39 cellular contexts compared by ENCODE assay signal in the genomic region with DNA sequence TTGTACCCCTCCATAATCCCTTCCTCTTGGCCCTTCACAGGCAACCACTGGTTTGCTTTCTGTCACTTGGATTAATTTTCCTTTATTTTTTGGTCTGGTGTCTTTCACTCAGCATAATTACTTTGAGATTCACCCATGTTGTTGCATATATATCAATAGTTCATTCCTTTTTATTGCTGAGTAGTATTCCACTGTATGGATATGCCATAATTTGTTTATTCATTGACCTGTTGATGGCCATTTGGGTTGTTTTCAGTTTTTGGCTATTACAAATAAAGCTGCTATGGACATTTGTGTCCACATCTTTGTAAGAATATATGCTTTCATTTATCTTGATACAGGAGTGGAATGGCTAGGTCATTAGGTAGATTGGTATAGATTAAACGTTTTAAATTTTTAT. TPM values are rescaled to one million over a fixed set of nuclear protein-coding genes. Genes with fewer than 3 reads are reported as not detected.
"Had no signal": no experiment of that assay in that cellular context is flagged by ENCODE, and none has a peak within 500 bp of the region (broad histone marks: within the 10 kb centered on the region; RNA-seq: fewer than 3 reads in every experiment).

No MANE protein-coding gene starts in this region.

- H3K9me3 Mint-ChIP-seq: activated naive CD4-positive, alpha-beta T cell treated with anti-CD3 and anti-CD28 coated beads for 36 hours; activated naive CD4-positive, alpha-beta T cell treated with anti-CD3 and anti-CD28 coated beads, Interleukin-2, amount 10 ng/mL, durations not matched to agents 7 days and 5 days; activated naive CD4-positive, alpha-beta T cell treated with anti-CD3 and anti-CD28 coated beads, Interleukin-2, amount 50 U/mL, for 24 hours; activated naive CD4-positive, alpha-beta T cell treated with anti-CD3 and anti-CD28 coated beads, Interleukin-2, amount 50 U/mL, for 72 hours; activated naive CD8-positive, alpha-beta T cell treated with anti-CD3 and anti-CD28 coated beads for 36 hours; activated naive CD8-positive, alpha-beta T cell treated with anti-CD3 and anti-CD28 coated beads, Interleukin-2, amount 10 ng/mL, durations not matched to agents 7 days and 5 days; activated naive CD8-positive, alpha-beta T cell treated with anti-CD3 and anti-CD28 coated beads, Interleukin-2, amount 50 U/mL, for 24 hours; activated T-cell treated with anti-CD3 and anti-CD28 coated beads, Interleukin-2, amount 50 U/mL, for 4 hours; activated T-cell treated with anti-CD3 and anti-CD28 coated beads, Interleukin-2, amount 50 U/mL, for 72 hours; activated T-helper 1 cell treated with anti-CD3 and anti-CD28 coated beads, Interleukin-12 subunit alpha, Interleukin-12 subunit beta, Interleukin-2, Interleukin-4 antibody, amounts not matched to agents 30 ng/mL and 10 ng/mL and 1 ng/mL, durations not matched to agents 14 hours and 24 hours and 36 hours; activated T-helper 17 cell treated with anti-CD3 and anti-CD28 coated beads, Interleukin-2, amount 50 U/mL, for 72 hours; activated T-helper 2 cell treated with anti-CD3 and anti-CD28 coated beads, Interferon-gamma antibody, Interleukin-2, Interleukin-4, amounts not matched to agents 10 μg/mL and 5 μg/mL and 100 μg/mL, durations not matched to agents 14 hours and 24 hours and 36 hours; central memory CD8-positive, alpha-beta T cell had no signal

- DNase-seq: activated effector memory CD4-positive, alpha-beta T cell treated with anti-CD3 and anti-CD28 coated beads, Interleukin-2, amount 50 U/mL, for 16 hours; activated effector memory CD4-positive, alpha-beta T cell treated with Interleukin-2 at 50 U/mL for 16 hours; activated gamma-delta T cell; activated gamma-delta T cell treated with Interleukin-2 at 50 U/mL for 16 hours; activated naive CD4-positive, alpha-beta T cell; activated naive CD4-positive, alpha-beta T cell treated with anti-CD3 and anti-CD28 coated beads for 36 hours; activated naive CD4-positive, alpha-beta T cell treated with anti-CD3 and anti-CD28 coated beads, Interleukin-2, amount 10 ng/mL, durations not matched to agents 7 days and 5 days; activated naive CD4-positive, alpha-beta T cell treated with anti-CD3 and anti-CD28 coated beads, Interleukin-2, amount 50 U/mL, for 16 hours; activated naive CD4-positive, alpha-beta T cell treated with Interleukin-2 at 50 U/mL for 16 hours; activated naive CD8-positive, alpha-beta T cell treated with anti-CD3 and anti-CD28 coated beads for 36 hours; activated naive CD8-positive, alpha-beta T cell treated with anti-CD3 and anti-CD28 coated beads, Interleukin-2, amount 10 ng/mL, durations not matched to agents 7 days and 5 days; activated naive CD8-positive, alpha-beta T cell treated with anti-CD3 and anti-CD28 coated beads, Interleukin-2, amount 50 U/mL, for 24 hours; activated T-cell treated with anti-CD3 and anti-CD28 coated beads, Interleukin-2, amount 50 U/mL, for 4 hours; activated T-cell treated with anti-CD3 and anti-CD28 coated beads, Interleukin-2, amount 50 U/mL, for 48 hours; activated T-cell treated with anti-CD3 and anti-CD28 coated beads, Interleukin-2, amount 50 U/mL, for 72 hours; adrenal gland; amniotic stem cell; amygdala; anterior cingulate cortex; aorta; body of pancreas; brain microvascular endothelial cell; caudate nucleus; central memory CD4-positive, alpha-beta T cell; cerebellar nuclear complex had no signal

- H3K4me1 Mint-ChIP-seq: activated naive CD4-positive, alpha-beta T cell treated with anti-CD3 and anti-CD28 coated beads, Interleukin-2, amount 50 U/mL, for 24 hours; activated naive CD8-positive, alpha-beta T cell treated with anti-CD3 and anti-CD28 coated beads, Interleukin-2, amount 50 U/mL, for 24 hours; activated T-helper 17 cell treated with anti-CD3 and anti-CD28 coated beads, Interleukin-2, amount 50 U/mL, for 72 hours had no signal

- H3K36me3 ChIP-seq: adrenal gland, brain microvascular endothelial cell, breast epithelium had no signal

- H3K4me3 Mint-ChIP-seq: activated naive CD4-positive, alpha-beta T cell treated with anti-CD3 and anti-CD28 coated beads for 36 hours; activated naive CD4-positive, alpha-beta T cell treated with anti-CD3 and anti-CD28 coated beads, Interleukin-2, amount 10 ng/mL, durations not matched to agents 7 days and 5 days; activated naive CD4-positive, alpha-beta T cell treated with anti-CD3 and anti-CD28 coated beads, Interleukin-2, amount 50 U/mL, for 24 hours; activated naive CD8-positive, alpha-beta T cell; activated naive CD8-positive, alpha-beta T cell treated with anti-CD3 and anti-CD28 coated beads for 36 hours; activated naive CD8-positive, alpha-beta T cell treated with anti-CD3 and anti-CD28 coated beads, Interleukin-2, amount 10 ng/mL, durations not matched to agents 7 days and 5 days; activated naive CD8-positive, alpha-beta T cell treated with anti-CD3 and anti-CD28 coated beads, Interleukin-2, amount 50 U/mL, for 24 hours; activated T-cell treated with anti-CD3 and anti-CD28 coated beads, Interleukin-2, amount 50 U/mL, for 4 hours; activated T-cell treated with anti-CD3 and anti-CD28 coated beads, Interleukin-2, amount 50 U/mL, for 72 hours; activated T-helper 1 cell treated with anti-CD3 and anti-CD28 coated beads, Interleukin-12 subunit alpha, Interleukin-12 subunit beta, Interleukin-2, Interleukin-4 antibody, amounts not matched to agents 30 ng/mL and 10 ng/mL and 1 ng/mL, durations not matched to agents 14 hours and 24 hours and 36 hours; activated T-helper 17 cell treated with anti-CD3 and anti-CD28 coated beads, Interleukin-2, amount 50 U/mL, for 72 hours; brain; central memory CD8-positive, alpha-beta T cell had no signal

- ATAC-seq: activated naive CD4-positive, alpha-beta T cell treated with anti-CD3 and anti-CD28 coated beads, Interleukin-2, amount 50 U/mL, for 72 hours; activated naive CD8-positive, alpha-beta T cell treated with anti-CD3 and anti-CD28 coated beads, Interleukin-2, amount 50 U/mL, for 24 hours; activated T-cell treated with anti-CD3 and anti-CD28 coated beads, Interleukin-2, amount 50 U/mL, for 4 hours; activated T-cell treated with anti-CD3 and anti-CD28 coated beads, Interleukin-2, amount 50 U/mL, for 72 hours; activated T-helper 17 cell treated with anti-CD3 and anti-CD28 coated beads, Interleukin-2, amount 50 U/mL, for 72 hours had no signal

- H3K4me1 ChIP-seq: ascending aorta, breast epithelium had no signal

- H3K27ac ChIP-seq: adrenal gland, ascending aorta, brain microvascular endothelial cell, breast epithelium, cardiac muscle cell had no signal

- H3K27me3 Mint-ChIP-seq: activated naive CD4-positive, alpha-beta T cell treated with anti-CD3 and anti-CD28 coated beads, Interleukin-2, amount 10 ng/mL, durations not matched to agents 7 days and 5 days; activated naive CD4-positive, alpha-beta T cell treated with anti-CD3 and anti-CD28 coated beads, Interleukin-2, amount 50 U/mL, for 24 hours; activated naive CD8-positive, alpha-beta T cell; activated naive CD8-positive, alpha-beta T cell treated with anti-CD3 and anti-CD28 coated beads for 36 hours; activated naive CD8-positive, alpha-beta T cell treated with anti-CD3 and anti-CD28 coated beads, Interleukin-2, amount 10 ng/mL, durations not matched to agents 7 days and 5 days; activated naive CD8-positive, alpha-beta T cell treated with anti-CD3 and anti-CD28 coated beads, Interleukin-2, amount 50 U/mL, for 24 hours; activated T-helper 17 cell treated with anti-CD3 and anti-CD28 coated beads, Interleukin-2, amount 50 U/mL, for 72 hours; central memory CD8-positive, alpha-beta T cell had no signal

- H3K4me3 ChIP-seq: adrenal gland, ascending aorta, body of pancreas, breast epithelium, cardiac muscle cell had no signal

- H3K9me3 ChIP-seq: adrenal gland, ascending aorta, body of pancreas, breast epithelium had no signal

- H3K27ac Mint-ChIP-seq: activated naive CD4-positive, alpha-beta T cell treated with anti-CD3 and anti-CD28 coated beads for 36 hours; activated naive CD4-positive, alpha-beta T cell treated with anti-CD3 and anti-CD28 coated beads, Interleukin-2, amount 10 ng/mL, durations not matched to agents 7 days and 5 days; activated naive CD4-positive, alpha-beta T cell treated with anti-CD3 and anti-CD28 coated beads, Interleukin-2, amount 50 U/mL, for 24 hours; activated naive CD4-positive, alpha-beta T cell treated with anti-CD3 and anti-CD28 coated beads, Interleukin-2, amount 50 U/mL, for 72 hours; activated naive CD8-positive, alpha-beta T cell; activated naive CD8-positive, alpha-beta T cell treated with anti-CD3 and anti-CD28 coated beads for 36 hours; activated naive CD8-positive, alpha-beta T cell treated with anti-CD3 and anti-CD28 coated beads, Interleukin-2, amount 10 ng/mL, durations not matched to agents 7 days and 5 days; activated naive CD8-positive, alpha-beta T cell treated with anti-CD3 and anti-CD28 coated beads, Interleukin-2, amount 50 U/mL, for 24 hours; activated T-cell treated with anti-CD3 and anti-CD28 coated beads, Interleukin-2, amount 50 U/mL, for 72 hours; activated T-helper 1 cell treated with anti-CD3 and anti-CD28 coated beads, Interleukin-12 subunit alpha, Interleukin-12 subunit beta, Interleukin-2, Interleukin-4 antibody, amounts not matched to agents 30 ng/mL and 10 ng/mL and 1 ng/mL, durations not matched to agents 14 hours and 24 hours and 36 hours; activated T-helper 17 cell treated with anti-CD3 and anti-CD28 coated beads, Interleukin-2, amount 50 U/mL, for 72 hours; activated T-helper 2 cell treated with anti-CD3 and anti-CD28 coated beads, Interferon-gamma antibody, Interleukin-2, Interleukin-4, amounts not matched to agents 10 μg/mL and 5 μg/mL and 100 μg/mL, durations not matched to agents 14 hours and 24 hours and 36 hours; brain had no signal

- FAIRE-seq: astrocyte, bronchial epithelial cell, colon had no signal

- H3K27me3 ChIP-seq: adrenal gland, ascending aorta, body of pancreas, brain microvascular endothelial cell, breast epithelium, cardiac muscle cell had no signal

RNA-seq across cellular contexts. Expression of a gene that starts 13.0 kb away (rescaled TPM):
- total RNA-seq: ascending aorta had no signal

RNA-seq across cellular contexts. Expression of a gene that starts 41.9 kb away (rescaled TPM):
- polyA plus RNA-seq: cardiac muscle cell had no signal
